Comparison of ENCODE assay signal across 1 cellular context in the genomic region with DNA sequence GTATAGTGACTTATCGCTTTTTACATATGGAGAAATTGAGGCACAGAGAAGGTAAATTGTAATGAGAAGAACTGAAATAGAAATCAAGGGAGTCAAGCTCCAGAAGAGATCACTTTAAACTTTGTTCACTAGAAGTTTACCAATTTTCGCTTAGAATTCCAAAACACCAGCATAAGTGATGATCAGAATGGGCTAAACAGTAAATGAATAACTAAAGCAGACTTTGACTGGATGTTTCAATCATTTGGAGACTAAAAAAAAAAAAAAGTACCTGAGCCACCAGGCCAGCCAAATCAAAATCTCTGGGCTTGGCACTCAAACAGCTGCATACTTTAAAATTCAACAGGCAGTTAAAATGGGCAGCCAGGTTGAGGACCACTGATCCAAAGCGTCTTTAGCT.
A peak's percentile ranks its signal among the peaks of the same experiment; 100 is the strongest.
TF ChIP-seq lines count a peak whose summit lies in the region.

No MANE protein-coding gene starts in this region.

TF ChIP-seq in HepG2, 621 proteins besides CTCF, POLR2A, EP300 and RAD21 (continued from another document):
- TF ChIP-seq KIAA2018 (CRISPR knock-in tag; IDR thresholded peaks at IDR 0.05; ENCODE audit: borderline replicate concordance), result no peak
- no peak for TF ChIP-seq ZNF510 (CRISPR knock-in tag; IDR thresholded peaks at IDR 0.05; ENCODE audit: low read depth)
- no peak for TF ChIP-seq THAP9 (CRISPR knock-in tag; IDR thresholded peaks at IDR 0.05; ENCODE audit: borderline replicate concordance)
- TF ChIP-seq, protein P1, sequence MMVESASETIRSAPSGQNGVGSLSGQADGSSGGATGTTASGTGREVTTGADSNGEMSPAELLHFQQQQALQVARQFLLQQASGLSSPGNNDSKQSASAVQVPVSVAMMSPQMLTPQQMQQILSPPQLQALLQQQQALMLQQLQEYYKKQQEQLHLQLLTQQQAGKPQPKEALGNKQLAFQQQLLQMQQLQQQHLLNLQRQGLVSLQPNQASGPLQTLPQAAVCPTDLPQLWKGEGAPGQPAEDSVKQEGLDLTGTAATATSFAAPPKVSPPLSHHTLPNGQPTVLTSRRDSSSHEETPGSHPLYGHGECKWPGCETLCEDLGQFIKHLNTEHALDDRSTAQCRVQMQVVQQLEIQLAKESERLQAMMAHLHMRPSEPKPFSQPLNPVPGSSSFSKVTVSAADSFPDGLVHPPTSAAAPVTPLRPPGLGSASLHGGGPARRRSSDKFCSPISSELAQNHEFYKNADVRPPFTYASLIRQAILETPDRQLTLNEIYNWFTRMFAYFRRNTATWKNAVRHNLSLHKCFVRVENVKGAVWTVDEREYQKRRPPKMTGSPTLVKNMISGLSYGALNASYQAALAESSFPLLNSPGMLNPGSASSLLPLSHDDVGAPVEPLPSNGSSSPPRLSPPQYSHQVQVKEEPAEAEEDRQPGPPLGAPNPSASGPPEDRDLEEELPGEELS (CRISPR knock-in tag; IDR thresholded peaks at IDR 0.05), result no peak
- no peak for TF ChIP-seq ZNF44 (CRISPR knock-in tag; IDR thresholded peaks at IDR 0.05)
- no peak for TF ChIP-seq HNRNPLL (IDR thresholded peaks at IDR 0.05; ENCODE audit: low read depth, low read length, poor library complexity, severe bottlenecking)
- no peak for TF ChIP-seq PCBP2 (optimal IDR thresholded peaks at IDR 0.05; ENCODE audit: low read depth, low read length, poor library complexity, severe bottlenecking)
- no peak for TF ChIP-seq ARNTL (CRISPR knock-in tag; IDR thresholded peaks at IDR 0.05)
- no peak for TF ChIP-seq SMARCE1 (IDR thresholded peaks at IDR 0.05; ENCODE audit: borderline replicate concordance)
- TF ChIP-seq HNF4G (IDR thresholded peaks at IDR 0.05; ENCODE audit: borderline replicate concordance, low read depth, low read length), result 0 out of 2 replicates have a peak, but pooled peaks have one; percentile 41
- TF ChIP-seq HNF4G (CRISPR knock-in tag; IDR thresholded peaks at IDR 0.05; ENCODE audit: borderline replicate concordance, low read depth), result no peak
- 0 out of 2 replicates have a peak, but pooled peaks have one; percentile 22 for TF ChIP-seq HNF4A (CRISPR knock-in tag; IDR thresholded peaks at IDR 0.05)
- TF ChIP-seq HNRNPL (IDR thresholded peaks at IDR 0.05; ENCODE audit: low read depth, low read length), result no peak
TF ChIP-seq in HepG2: peak in this region for 2.
